Comparison of ENCODE assay signal across 11 cellular contexts in genomic region chr2:45777996-45778719, GRCh38.
DNase-seq lines count a peak whose midpoint lies in the region; ATAC-seq and TF ChIP-seq lines count a peak whose summit lies in the region.
"Had no signal": no experiment of that assay in that cellular context is flagged by ENCODE, and none has a peak within 500 bp of the region (broad histone marks: within the 10 kb centered on the region; RNA-seq: fewer than 3 reads in every experiment).

No MANE protein-coding gene starts in this region.

- TF ChIP-seq CTCF in body of pancreas (IDR thresholded peaks at IDR 0.05) (peak in 1 of 7 experiments; percentile 17), smooth muscle cell (IDR thresholded peaks at IDR 0.05; ENCODE audit: borderline replicate concordance, insufficient read depth, poor library complexity, severe bottlenecking) (no peak), ascending aorta (IDR thresholded peaks at IDR 0.05) (no peak)

- no peaks in the 10 kb centered on the region for H3K36me3 ChIP-seq in body of pancreas (replicated peaks in 1 of 2; ENCODE audit: insufficient read depth in 1 of 2, low read depth in 2 of 2)
- no peaks in the 10 kb centered on the region for H3K36me3 ChIP-seq in smooth muscle cell (ENCODE audit: low read depth)
- no peaks in the 10 kb centered on the region for H3K36me3 ChIP-seq in ascending aorta
- H3K36me3 ChIP-seq: SJCRH30 had no signal

- CTCF ChIA-PET in activated CD4-positive, alpha-beta T cell treated with anti-CD3 and anti-CD28 coated beads for 36 hours (lab: Charles Lee) = interaction anchor here (0.6 to 3.6 kb wide), 35 partner anchors 10 to 630 kb away, joined by 3 to 63 read pairs (median 4); no protein-coding TSS in a partner anchor

- H3K4me1 ChIP-seq in body of pancreas (peaks cover 6% of the 10 kb centered on the region), smooth muscle cell (ENCODE audit: low read depth) (peaks cover 9% of the 10 kb centered on the region), ascending aorta (no peaks in the 10 kb centered on the region)
- H3K4me1 ChIP-seq: SJCRH30 had no signal

- H3K79me2 ChIP-seq in smooth muscle cell (ENCODE audit: low read depth) = peaks cover 45% of the 10 kb centered on the region

- no peak overlapping the region for H3K27ac Mint-ChIP-seq in activated CD4-positive, alpha-beta T cell treated with anti-CD3 and anti-CD28 coated beads for 36 hours
- H3K27ac Mint-ChIP-seq in T-helper 2 cell treated with Interferon-gamma antibody and Interleukin-4, amounts not matched to agents 5 μg/mL and 100 μg/mL, for 36 hours = no peak overlapping the region

- intact Hi-C loops in activated CD4-positive, alpha-beta T cell treated with anti-CD3 and anti-CD28 coated beads for 36 hours (cut with DNase I, micrococcal nuclease) = loop anchor here (1.0 to 10.0 kb wide), 5 partner anchors 135 to 797 kb away; no protein-coding TSS in a partner anchor
- intact Hi-C loops in body of pancreas (cut with DNase I) = loop anchor here (5.0 to 10.0 kb wide), 2 partner anchors 136 to 157 kb away; no protein-coding TSS in a partner anchor
- intact Hi-C loops in ascending aorta (cut with DNase I) = loop anchor here (1.0 to 2.0 kb wide), 2 partner anchors 135 to 159 kb away; no protein-coding TSS in a partner anchor

- WGBS in body of pancreas, 2 donors = 65 to 70% methylated on average over 10 of the region's 10 CpGs
- 84% methylated on average over 10 of the region's 10 CpGs for WGBS in smooth muscle cell (ENCODE audit: low lambda C conversion rate)

- TF ChIP-seq POLR2A in body of pancreas (IDR thresholded peaks at IDR 0.05) = no peak

- H3K4me3 ChIP-seq in body of pancreas = no peak overlapping the region
- H3K4me3 ChIP-seq in smooth muscle cell = no peak overlapping the region
- no peak overlapping the region for H3K4me3 ChIP-seq in ascending aorta
- H3K4me3 ChIP-seq: SJCRH30 had no signal

- no peaks in the 10 kb centered on the region for H3K27me3 ChIP-seq in body of pancreas
- H3K27me3 ChIP-seq in smooth muscle cell (ENCODE audit: low read depth) = no peaks in the 10 kb centered on the region
- no peaks in the 10 kb centered on the region for H3K27me3 ChIP-seq in ascending aorta
- H3K27me3 ChIP-seq: SJCRH30 had no signal

- H3K36me3 Mint-ChIP-seq in activated CD4-positive, alpha-beta T cell treated with anti-CD3 and anti-CD28 coated beads for 36 hours (ENCODE audit: low read depth) = no peaks in the 10 kb centered on the region
- no peaks in the 10 kb centered on the region for H3K36me3 Mint-ChIP-seq in T-helper 2 cell treated with Interferon-gamma antibody and Interleukin-4, amounts not matched to agents 5 μg/mL and 100 μg/mL, for 36 hours (ENCODE audit: low read depth)

- H3K4me3 Mint-ChIP-seq in activated CD4-positive, alpha-beta T cell treated with anti-CD3 and anti-CD28 coated beads for 36 hours = no peak overlapping the region
- no peak overlapping the region for H3K4me3 Mint-ChIP-seq in T-helper 2 cell treated with Interferon-gamma antibody and Interleukin-4, amounts not matched to agents 5 μg/mL and 100 μg/mL, for 36 hours

- H3K27ac ChIP-seq in body of pancreas (no peak overlapping the region), smooth muscle cell (ENCODE audit: low read depth) (peak overlapping the region; percentile 89), ascending aorta (no peak overlapping the region)
- H3K27ac ChIP-seq: SJCRH30 had no signal

- ATAC-seq in activated CD4-positive, alpha-beta T cell treated with anti-CD3 and anti-CD28 coated beads for 36 hours = peak; percentile 51
- peak; percentile 11 for ATAC-seq in body of pancreas

- H3K27me3 Mint-ChIP-seq in activated CD4-positive, alpha-beta T cell treated with anti-CD3 and anti-CD28 coated beads for 36 hours = no peaks in the 10 kb centered on the region
- no peaks in the 10 kb centered on the region for H3K27me3 Mint-ChIP-seq in T-helper 2 cell treated with Interferon-gamma antibody and Interleukin-4, amounts not matched to agents 5 μg/mL and 100 μg/mL, for 36 hours (ENCODE audit: low read depth)

- peaks cover 10% of the 10 kb centered on the region for H3F3A ChIP-seq in smooth muscle cell (ENCODE audit: low read depth)

- peak; percentile 8 for DNase-seq in activated CD4-positive, alpha-beta T cell treated with anti-CD3 and anti-CD28 coated beads for 36 hours
- DNase-seq in activated CD4-positive, alpha-beta T cell treated with anti-CD3 and anti-CD28 coated beads, Interleukin-2, amount 50 U/mL, for 1 hour = no peak
- DNase-seq in LHCN-M2 (ENCODE audit: low read depth) (peak; percentile 10), body of pancreas (no peak), smooth muscle cell (lab: John Stamatoyannopoulos, UW; ENCODE audit: unreplicated experiment) (no peak), ascending aorta (ENCODE audit: low spot score in 2 of 2) (no peak), NCI-H187 treated with DMSO at 0.1 percent for 48 hours (lab: John Stamatoyannopoulos, UW) (no peak)
- no peak for DNase-seq in T-helper 2 cell treated with Interferon-gamma antibody and Interleukin-4, amounts not matched to agents 5 μg/mL and 100 μg/mL, for 36 hours (ENCODE audit: low spot score)
- DNase-seq: activated gamma-delta T cell, cerebellar nuclear complex had no signal

- H3K9me3 Mint-ChIP-seq in activated CD4-positive, alpha-beta T cell treated with anti-CD3 and anti-CD28 coated beads for 36 hours (ENCODE audit: low read depth) = no peaks in the 10 kb centered on the region
- no peaks in the 10 kb centered on the region for H3K9me3 Mint-ChIP-seq in T-helper 2 cell treated with Interferon-gamma antibody and Interleukin-4, amounts not matched to agents 5 μg/mL and 100 μg/mL, for 36 hours

- no peak overlapping the region for H2AFZ ChIP-seq in smooth muscle cell (ENCODE audit: low read depth)

- no peak overlapping the region for H3K4me2 ChIP-seq in smooth muscle cell

- POLR2A ChIA-PET in activated CD4-positive, alpha-beta T cell treated with anti-CD3 and anti-CD28 coated beads for 36 hours (lab: Charles Lee) = interaction anchor here (1.0 kb wide), 1 partner anchor 128 kb away, joined by 4 read pairs; no protein-coding TSS in a partner anchor

- peaks cover 33% of the 10 kb centered on the region for H4K20me1 ChIP-seq in smooth muscle cell (ENCODE audit: low read depth)

- H3K9ac ChIP-seq in smooth muscle cell (ENCODE audit: low read depth) = no peak overlapping the region

- H3K9me3 ChIP-seq in body of pancreas (no peaks in the 10 kb centered on the region), smooth muscle cell (replicated peaks; ENCODE audit: low read depth) (no peaks in the 10 kb centered on the region), ascending aorta (no peaks in the 10 kb centered on the region)
- H3K9me3 ChIP-seq: SJCRH30 had no signal

- H3K4me1 Mint-ChIP-seq in activated CD4-positive, alpha-beta T cell treated with anti-CD3 and anti-CD28 coated beads for 36 hours = peaks cover 3% of the 10 kb centered on the region
- peaks cover 17% of the 10 kb centered on the region for H3K4me1 Mint-ChIP-seq in T-helper 2 cell treated with Interferon-gamma antibody and Interleukin-4, amounts not matched to agents 5 μg/mL and 100 μg/mL, for 36 hours (ENCODE audit: low read depth)

Comparison
In these comparisons a context has a peak if more than half of its experiments do, and no peak if none do; other contexts are left out.
1. DNase-seq: peak in activated CD4-positive, alpha-beta T cell treated with anti-CD3 and anti-CD28 coated beads for 36 hours (single experiment) and LHCN-M2 (single experiment); none in activated CD4-positive, alpha-beta T cell treated with anti-CD3 and anti-CD28 coated beads, Interleukin-2, amount 50 U/mL, for 1 hour (single experiment), body of pancreas (0 of 4), smooth muscle cell (single experiment), T-helper 2 cell treated with Interferon-gamma antibody and Interleukin-4, amounts not matched to agents 5 μg/mL and 100 μg/mL, for 36 hours (single experiment), ascending aorta (0 of 2) and NCI-H187 treated with DMSO at 0.1 percent for 48 hours (single experiment).